Comparison of ENCODE assay signal across 8 cellular contexts in genomic region chr1:156456625-156457465, GRCh38. TPM values are rescaled to one million over a fixed set of nuclear protein-coding genes. Genes with fewer than 3 reads are reported as not detected.
DNase-seq lines count a peak whose midpoint lies in the region; ATAC-seq and TF ChIP-seq lines count a peak whose summit lies in the region.

No MANE protein-coding gene starts in this region.

- H4K8ac ChIP-seq in IMR-90 (ENCODE audit: low read depth in 2 of 2, low read length in 2 of 2) = peak overlapping the region; percentile 70 to 98

- H3K4me2 ChIP-seq in IMR-90 (ENCODE audit: low read depth, low read length) = peak overlapping the region; percentile 80
- H3K4me2 ChIP-seq in OCI-LY3 (ENCODE audit: low read length) = peak overlapping the region; percentile 90

- peak overlapping the region; percentile 79 for H3K56ac ChIP-seq in IMR-90 (ENCODE audit: extremely low read depth, insufficient read depth, low read length)

- peak; percentile 98 for DNase-seq in DMS 273 treated with DMSO at 0.1 percent for 48 hours (lab: John Stamatoyannopoulos, UW)
- peak; percentile 97 for DNase-seq in IMR-90
- peak; percentile 95 for DNase-seq in activated T-cell treated with anti-CD3 and anti-CD28 coated beads for 24 hours (ENCODE audit: low read depth)
- peak; percentile 96 for DNase-seq in epidermal melanocyte (ENCODE audit: insufficient read length, low spot score)
- DNase-seq in midbrain (lab: John Stamatoyannopoulos, UW) = peak; percentile 97
- DNase-seq in stimulated activated CD8-positive, alpha-beta memory T cell treated with anti-CD3 and anti-CD28 coated beads, Interleukin-15, amount 100 ng/mL, for 48 hours (ENCODE audit: low read depth in 2 of 2) = peak; percentile 93 to 96

- CTCF ChIA-PET in IMR-90 (lab: Yijun Ruan, JAX) = interaction anchor here (0.7 to 1.7 kb wide), 7 partner anchors 11 to 204 kb away, joined by 3 to 6 read pairs (median 3); partner anchors contain the start of gene MEF2D

- no peaks in the 10 kb centered on the region for H3K79me2 ChIP-seq in OCI-LY3 (ENCODE audit: low read length)

- peaks cover 14% of the 10 kb centered on the region for H3K9me1 ChIP-seq in IMR-90 (ENCODE audit: insufficient read depth, low read length)

- ATAC-seq in GM21528 (IDR thresholded peaks at IDR 0.05; ENCODE audit: low FRiP score, unreplicated experiment) (peak; percentile 67), IMR-90 (ENCODE audit: low read depth) (peak; percentile 88)

- H3K9ac ChIP-seq in IMR-90 (ENCODE audit: low read depth, low read length) = peak overlapping the region; percentile 75
- H3K9ac ChIP-seq in OCI-LY3 (ENCODE audit: low read length) = peak overlapping the region; percentile 95

- peak overlapping the region; percentile 71; the same call in 1 of the 2 replicates for H3K23ac ChIP-seq in IMR-90 (ENCODE audit: low read depth, low read length)

- peak overlapping the region; percentile 62 for H3K18ac ChIP-seq in IMR-90 (ENCODE audit: low read depth, low read length)

- peak overlapping the region; percentile 87 for H3K27ac ChIP-seq in IMR-90 (ENCODE audit: insufficient read depth, low read length)
- H3K27ac ChIP-seq in OCI-LY3 (ENCODE audit: low read length) = peak overlapping the region; percentile 91

- H2AK9ac ChIP-seq in IMR-90 (replicated peaks; ENCODE audit: low read depth, low read length, poor library complexity) = peak overlapping the region; percentile 94

- H3K9me3 ChIP-seq in IMR-90 (ENCODE audit: control insufficient read depth, insufficient read depth, low read length) (no peaks in the 10 kb centered on the region), OCI-LY3 (ENCODE audit: insufficient read depth, low read length) (no peaks in the 10 kb centered on the region)

- no peak for TF ChIP-seq RAD21 in IMR-90 (IDR thresholded peaks at IDR 0.05; ENCODE audit: low read length)

- peak overlapping the region; percentile 79 for H2BK5ac ChIP-seq in IMR-90 (ENCODE audit: low read depth, low read length, poor library complexity, severe bottlenecking)

- in situ Hi-C loops in IMR-90 (cut with MboI; ENCODE audit: low sequenced_read_pairs) = no loop called here

- H3K14ac ChIP-seq in IMR-90 (replicated peaks; ENCODE audit: low read depth, low read length) = peak overlapping the region; percentile 89

- peak overlapping the region; percentile 87 for H2AK5ac ChIP-seq in IMR-90 (ENCODE audit: low read depth, low read length)

- peaks cover 0 to 3% of the 10 kb centered on the region in 2 experiments; a peak in 1 of 4 replicates for H3K79me1 ChIP-seq in IMR-90 (ENCODE audit: low read depth in 1 of 2, low read length in 2 of 2)

- dilution Hi-C loops in IMR-90 (cut with HindIII; ENCODE audit: low sequenced_read_pairs, unreplicated experiment) = no loop called here

- H3K4me1 ChIP-seq in IMR-90 (ENCODE audit: control insufficient read depth, insufficient read depth, low read length) (peaks cover 4% of the 10 kb centered on the region; the same call in 1 of the 2 replicates), OCI-LY3 (ENCODE audit: low read length) (peaks cover 11% of the 10 kb centered on the region)

- peak; percentile 63; the same call in 1 of the 2 replicates for TF ChIP-seq POLR2A in IMR-90 (IDR thresholded peaks at IDR 0.05; ENCODE audit: low read depth, low read length)

- no peak for TF ChIP-seq CTCF in IMR-90 (conservative IDR thresholded peaks at IDR 0.05; ENCODE audit: low read depth, low read length)
- TF ChIP-seq CTCF in OCI-LY3 (IDR thresholded peaks at IDR 0.05; ENCODE audit: low read depth, low read length) = no peak

- BruUV-seq in IMR-90 (replicated peaks; lab: Mats Ljungman, UMichigan) = no TSS peak

- H3K27me3 ChIP-seq in IMR-90 (ENCODE audit: control insufficient read depth, insufficient read depth, low read length) (peaks cover 2% of the 10 kb centered on the region), OCI-LY3 (ENCODE audit: low read depth, low read length) (no peaks in the 10 kb centered on the region; the same call in 1 of the 2 replicates)

- 3% methylated on average over 34 of the region's 59 CpGs; no CpG with 5 or more reads in 1 of the 2 experiments for WGBS in IMR-90 (ENCODE audit: extremely low coverage in 2 of 2, insufficient read length in 1 of 2), 2 experiments

- no peaks in the 10 kb centered on the region for H4K20me1 ChIP-seq in IMR-90 (ENCODE audit: insufficient read depth, low read length)
- no peaks in the 10 kb centered on the region for H4K20me1 ChIP-seq in OCI-LY3 (ENCODE audit: insufficient read depth, low read length)

- H3K36me3 ChIP-seq in IMR-90 (ENCODE audit: control insufficient read depth, insufficient read depth, low read length) (no peaks in the 10 kb centered on the region), OCI-LY3 (replicated peaks; ENCODE audit: low read depth, low read length) (no peaks in the 10 kb centered on the region)

- H3K4me3 ChIP-seq in IMR-90 (ENCODE audit: insufficient read depth, low read depth, low read length) (peak overlapping the region; percentile 43), OCI-LY3 (ENCODE audit: low read length) (peak overlapping the region; percentile 80)

- H4K5ac ChIP-seq in IMR-90 (ENCODE audit: low read depth, low read length) = peak overlapping the region; percentile 86

- H2AFZ ChIP-seq in IMR-90 (replicated peaks; ENCODE audit: low read length, poor library complexity) (peak overlapping the region; percentile 90), OCI-LY3 (ENCODE audit: low read depth, low read length) (peak overlapping the region; percentile 5; the same call in 1 of the 2 replicates)

- H4K91ac ChIP-seq in IMR-90 (ENCODE audit: insufficient read depth, low read depth, low read length) = peak overlapping the region; percentile 81

- peak overlapping the region; percentile 25; the same call in 1 of the 2 replicates for H2BK20ac ChIP-seq in IMR-90 (ENCODE audit: low read depth, low read length)

- peak overlapping the region; percentile 76; the same call in 1 of the 3 replicates for H2BK15ac ChIP-seq in IMR-90 (ENCODE audit: low read depth, low read length)

- intact Hi-C loops in IMR-90 (cut with micrococcal nuclease) = loop anchor here (1.0 to 2.0 kb wide), 3 partner anchors 114 to 151 kb away; partner anchors contain the start of gene GPATCH4

- H2BK120ac ChIP-seq in IMR-90 (ENCODE audit: low read depth, low read length) = peak overlapping the region; percentile 80

- H3K4ac ChIP-seq in IMR-90 (ENCODE audit: low read depth, low read length) = peak overlapping the region; percentile 94

- POLR2A ChIA-PET in IMR-90 (lab: Charles Lee; ENCODE audit: unreplicated experiment) = interaction anchor here (0.8 kb wide), 1 partner anchor 19 kb away, joined by 3 read pairs; no protein-coding TSS in a partner anchor

TF ChIP-seq in IMR-90, 13 proteins besides CTCF, POLR2A, EP300 and RAD21:
- 0 out of 2 replicates have a peak, but pooled peaks have one; percentile 14 for TF ChIP-seq MXI1 (IDR thresholded peaks at IDR 0.05; ENCODE audit: borderline replicate concordance, low read depth, low read length)
- no peak for TF ChIP-seq MAZ (IDR thresholded peaks at IDR 0.05; ENCODE audit: borderline replicate concordance, low read depth, low read length)
- TF ChIP-seq, protein P1, sequence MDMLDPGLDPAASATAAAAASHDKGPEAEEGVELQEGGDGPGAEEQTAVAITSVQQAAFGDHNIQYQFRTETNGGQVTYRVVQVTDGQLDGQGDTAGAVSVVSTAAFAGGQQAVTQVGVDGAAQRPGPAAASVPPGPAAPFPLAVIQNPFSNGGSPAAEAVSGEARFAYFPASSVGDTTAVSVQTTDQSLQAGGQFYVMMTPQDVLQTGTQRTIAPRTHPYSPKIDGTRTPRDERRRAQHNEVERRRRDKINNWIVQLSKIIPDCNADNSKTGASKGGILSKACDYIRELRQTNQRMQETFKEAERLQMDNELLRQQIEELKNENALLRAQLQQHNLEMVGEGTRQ (IDR thresholded peaks at IDR 0.05; ENCODE audit: low read depth, low read length) = peak; percentile 97

RNA-seq across cellular contexts. Expression of gene MEF2D, which starts 43.7 kb away (rescaled TPM):
- total RNA-seq in IMR-90 (2012; rRNA removed) = 2.9 and 3.6 TPM in 2 replicates
- 20.0 and 25.0 TPM in 2 replicates for polyA plus RNA-seq in IMR-90 (2012; rRNA removed)
- polyA plus RNA-seq in IMR-90 (2012; cell fraction: cytosol; rRNA removed) = 10.9 and 27.6 TPM in 2 replicates
- 80.1 and 88.5 TPM in 2 replicates for polyA plus RNA-seq in IMR-90 (2012; cell fraction: nucleus; rRNA removed; ENCODE audit: low replicate concordance)

Comparison
In these comparisons a context has a peak if more than half of its experiments do, and no peak if none do; other contexts are left out.
1. Peak in every context shown above with its lines: DNase-seq, ATAC-seq, H3K4me3 ChIP-seq and H3K27ac ChIP-seq.